ENCODE assay signal across 16 cellular contexts in genomic region chr17:82736511-82737185, GRCh38. TPM values are rescaled to one million over a fixed set of nuclear protein-coding genes. Genes with fewer than 3 reads are reported as not detected.
DNase-seq lines count a peak whose midpoint lies in the region; ATAC-seq and TF ChIP-seq lines count a peak whose summit lies in the region.
"Had no signal": no experiment of that assay in that cellular context is flagged by ENCODE, and none has a peak within 500 bp of the region (broad histone marks: within the 10 kb centered on the region; RNA-seq: fewer than 3 reads in every experiment).

No MANE protein-coding gene starts in this region.

- H3K27me3 ChIP-seq in NT2/D1 (ENCODE audit: insufficient read depth, insufficient read length) (peaks cover 13% of the 10 kb centered on the region), esophagus muscularis mucosa (no peaks in the 10 kb centered on the region), ovary (no peaks in the 10 kb centered on the region)
- H3K27me3 ChIP-seq: brain microvascular endothelial cell, SJSA1 had no signal

- no peak for TF ChIP-seq CTCF in 22Rv1 (IDR thresholded peaks at IDR 0.05)
- TF ChIP-seq CTCF in esophagus muscularis mucosa (IDR thresholded peaks at IDR 0.05), result no peak
- TF ChIP-seq CTCF in ovary (IDR thresholded peaks at IDR 0.05), result no peak

- H3K9me3 ChIP-seq in NT2/D1 (ENCODE audit: insufficient read depth, low read length) (peaks cover 40% of the 10 kb centered on the region), esophagus muscularis mucosa (peaks cover 0 to 14% (median 2%) of the 10 kb centered on the region in 4 donors), ovary (peaks cover 0 to 8% of the 10 kb centered on the region in 2 donors)

- no peak overlapping the region for H3K4me3 ChIP-seq in NT2/D1 (ENCODE audit: insufficient read length, low read depth)
- H3K4me3 ChIP-seq in esophagus muscularis mucosa, result peak overlapping the region; percentile 12 to 94 (median 84)
- H3K4me3 ChIP-seq in ovary, result peak overlapping the region; percentile 91
- H3K4me3 ChIP-seq: GM12878 had no signal

- H3K27ac ChIP-seq in 22Rv1 (peak overlapping the region; percentile 73), esophagus muscularis mucosa (replicated peaks in 1 of 4) (peak overlapping the region; percentile 87 to 91 (median 88)), ovary (peak overlapping the region in 1 of 2 donors; percentile 39)
- H3K27ac ChIP-seq: brain microvascular endothelial cell, SJSA1 had no signal

- ATAC-seq in GM18858 (IDR thresholded peaks at IDR 0.05; ENCODE audit: unreplicated experiment), result no peak
- no peak for ATAC-seq in GM21737 (IDR thresholded peaks at IDR 0.05; ENCODE audit: unreplicated experiment)
- ATAC-seq: GM12878 had no signal

- H3K4me1 ChIP-seq in NT2/D1 (ENCODE audit: insufficient read depth, insufficient read length) (peaks cover 3% of the 10 kb centered on the region), esophagus muscularis mucosa (peaks cover 10 to 35% (median 30%) of the 10 kb centered on the region in 4 donors), ovary (ENCODE audit: insufficient read depth) (peaks cover 11% of the 10 kb centered on the region)

- TF ChIP-seq POLR2A in esophagus muscularis mucosa (IDR thresholded peaks at IDR 0.05; ENCODE audit: low read depth) (no peak), ovary (IDR thresholded peaks at IDR 0.05) (no peak)

- DNase-seq in NT2/D1 (ENCODE audit: low read depth, low spot score) (no peak), esophagus muscularis mucosa (ENCODE audit: extremely low spot score) (no peak), ovary (no peak), Ammon's horn (ENCODE audit: low spot score) (no peak)
- no peak for DNase-seq in activated CD4-positive, CD25-positive, alpha-beta regulatory T cell (lab: John Stamatoyannopoulos, UW)
- DNase-seq: activated B cell treated with CpG ODN at 0.5 μM for 24 hours; activated T-cell treated with anti-CD3 and anti-CD28 coated beads, Interleukin-2, amount 50 U/mL, for 4 hours; brain microvascular endothelial cell; DMS79 treated with DMSO at 0.1 percent for 48 hours; NCI-H1105 treated with DMSO at 0.1 percent for 48 hours; spleen had no signal

- TF ChIP-seq EP300 in esophagus muscularis mucosa (IDR thresholded peaks at IDR 0.05) (no peak), ovary (IDR thresholded peaks at IDR 0.05) (no peak)

- intact Hi-C loops in esophagus muscularis mucosa (cut with DNase I) (no loop called here), ovary (cut with DNase I) (loop anchor here in 1 of 4 donors (5.0 kb wide), 1 partner anchor 89 kb away; the partner anchor contains the start of gene WDR45B)

- H3K9ac ChIP-seq in NT2/D1 (ENCODE audit: insufficient read length, low read depth), result peak overlapping the region; percentile 86

- 76% methylated on average over 11 of the region's 18 CpGs for WGBS in esophagus muscularis mucosa
- 82 to 88% (median 86%) methylated on average over 17 to 18 of the region's 18 CpGs for WGBS in ovary, 3 donors

- H3K36me3 ChIP-seq in NT2/D1 (ENCODE audit: insufficient read depth, insufficient read length, low read length) (peaks cover 35% of the 10 kb centered on the region), esophagus muscularis mucosa (peaks cover 23 to 44% (median 34%) of the 10 kb centered on the region in 4 donors), ovary (no peaks in the 10 kb centered on the region)

RNA-seq across cellular contexts. Expression of gene FN3K, which starts 1.2 kb away (rescaled TPM):
- total RNA-seq in esophagus muscularis mucosa (10 to 100 TPM in 1 of 4 donors, 1 to 10 TPM in 3; 3.4 to 22.7 (median 6.5) TPM), ovary (100 to 1,000 TPM in 1 of 7 donors, 10 to 100 TPM in 6; 14.5 to 106 (median 44.6) TPM)
- 10 to 100 TPM; 12.0 to 22.0 TPM for polyA plus RNA-seq in ovary

RNA-seq across cellular contexts. Expression of gene TBCD, which starts 15.2 kb away (rescaled TPM):
- total RNA-seq in esophagus muscularis mucosa (10 to 100 TPM; 38.1 to 56.7 (median 53.6) TPM), ovary (10 to 100 TPM; 44.4 to 88.3 (median 71.4) TPM)
- polyA plus RNA-seq in ovary, result 10 to 100 TPM; 29.2 to 55.9 TPM

RNA-seq across cellular contexts. Expression of gene FN3KRP, which starts 20.1 kb away (rescaled TPM):
- total RNA-seq in esophagus muscularis mucosa, result 10 to 100 TPM; 11.5 to 27.5 (median 17.3) TPM
- total RNA-seq in ovary, result 10 to 100 TPM in 6 of 7 donors, 1 to 10 TPM in 1; 9.9 to 48.6 (median 39.0) TPM
- polyA plus RNA-seq in ovary, result 10 to 100 TPM; 37.9 to 51.5 TPM

RNA-seq across cellular contexts. Expression of gene RAB40B, which starts 38.1 kb away (rescaled TPM):
- total RNA-seq in esophagus muscularis mucosa, result 10 to 100 TPM in 3 of 4 donors, 1 to 10 TPM in 1; 6.2 to 24.3 (median 19.4) TPM
- total RNA-seq in ovary, result 10 to 100 TPM; 10.0 to 25.9 (median 14.9) TPM
- 10 to 100 TPM in 1 of 2 donors, 1 to 10 TPM in 1; 9.2 to 18.6 TPM for polyA plus RNA-seq in ovary
